Comparison of ENCODE assay signal across 1 cellular context in the genomic region with DNA sequence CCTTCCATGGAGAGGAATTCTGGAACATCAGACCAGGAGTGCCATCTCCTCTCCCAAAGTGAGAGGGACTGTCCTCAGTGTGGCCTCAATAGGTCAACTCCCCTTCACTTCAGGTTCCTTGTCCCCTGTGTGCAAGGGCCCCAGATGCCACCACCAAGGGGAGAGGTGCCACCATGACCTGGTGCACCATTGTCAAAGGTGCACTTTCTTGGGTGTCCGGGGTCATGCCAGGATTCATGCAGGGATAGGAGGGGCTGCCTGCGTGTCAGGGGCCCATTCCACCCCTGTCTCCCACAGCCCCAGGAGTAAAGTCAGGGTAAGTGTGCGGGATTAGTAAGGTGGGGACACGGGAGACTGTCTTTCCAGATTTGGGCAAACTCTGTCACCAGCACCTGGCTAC.
TF ChIP-seq lines count a peak whose summit lies in the region.

No MANE protein-coding gene starts in this region.

TF ChIP-seq in HCT116, 20 proteins besides CTCF, POLR2A, EP300 and RAD21:
- no peak for TF ChIP-seq EGR1 (IDR thresholded peaks at IDR 0.05; ENCODE audit: low read depth)
TF ChIP-seq in HCT116: peak in this region for 0.
